12 cellular contexts compared by ENCODE assay signal in genomic region chr2:100643459-100643858, GRCh38.
"Had no signal": no experiment of that assay in that cellular context is flagged by ENCODE, and none has a peak within 500 bp of the region (broad histone marks: within the 10 kb centered on the region; RNA-seq: fewer than 3 reads in every experiment).

No MANE protein-coding gene starts in this region.

- H3K27ac ChIP-seq: ascending aorta, coronary artery, gastroesophageal sphincter, neural progenitor cell, parathyroid adenoma, thyroid gland, uterus had no signal

- DNase-seq: activated B cell treated with CpG ODN at 0.5 μM for 24 hours, left ventricle myocardium superior, retina, thyroid gland, uterus had no signal

- H3K4me1 ChIP-seq: ascending aorta, parathyroid adenoma, uterus had no signal

- H3K36me3 Mint-ChIP-seq: neural progenitor cell, T-cell had no signal

- H3K4me1 Mint-ChIP-seq: activated B cell treated with CpG ODN at 0.5 μM for 24 hours had no signal

- H3K36me3 ChIP-seq: ascending aorta, gastroesophageal sphincter, neural progenitor cell, thyroid gland, uterus had no signal

- H3K9ac ChIP-seq: neural progenitor cell, parathyroid adenoma had no signal

- H3K4me2 ChIP-seq: neural progenitor cell had no signal

- H3K27me3 ChIP-seq: ascending aorta, gastroesophageal sphincter, neural progenitor cell, thyroid gland, uterus had no signal

- H3K27me3 Mint-ChIP-seq: T-cell had no signal

- ATAC-seq: gastroesophageal sphincter, left ventricle myocardium superior had no signal

- H3K9me3 ChIP-seq: ascending aorta, thyroid gland, uterus had no signal

- H3K79me2 ChIP-seq: parathyroid adenoma had no signal

- H3K4me3 ChIP-seq: ascending aorta, coronary artery, gastroesophageal sphincter, neural progenitor cell, thyroid gland, uterus had no signal

- H3K27ac Mint-ChIP-seq: activated B cell treated with CpG ODN at 0.5 μM for 24 hours; activated T-helper 1 cell treated with anti-CD3 and anti-CD28 coated beads, Interleukin-12 subunit alpha, Interleukin-12 subunit beta, Interleukin-2, Interleukin-4 antibody, amounts not matched to agents 30 ng/mL and 10 ng/mL and 1 ng/mL, durations not matched to agents 14 hours and 24 hours and 36 hours; neural progenitor cell had no signal

- H2AFZ ChIP-seq: neural progenitor cell, parathyroid adenoma had no signal

- H3K4me3 Mint-ChIP-seq: activated B cell treated with CpG ODN at 0.5 μM for 24 hours; activated T-helper 1 cell treated with anti-CD3 and anti-CD28 coated beads, Interleukin-12 subunit alpha, Interleukin-12 subunit beta, Interleukin-2, Interleukin-4 antibody, amounts not matched to agents 30 ng/mL and 10 ng/mL and 1 ng/mL, durations not matched to agents 14 hours and 24 hours and 36 hours; neural progenitor cell had no signal
